In the genomic region with DNA sequence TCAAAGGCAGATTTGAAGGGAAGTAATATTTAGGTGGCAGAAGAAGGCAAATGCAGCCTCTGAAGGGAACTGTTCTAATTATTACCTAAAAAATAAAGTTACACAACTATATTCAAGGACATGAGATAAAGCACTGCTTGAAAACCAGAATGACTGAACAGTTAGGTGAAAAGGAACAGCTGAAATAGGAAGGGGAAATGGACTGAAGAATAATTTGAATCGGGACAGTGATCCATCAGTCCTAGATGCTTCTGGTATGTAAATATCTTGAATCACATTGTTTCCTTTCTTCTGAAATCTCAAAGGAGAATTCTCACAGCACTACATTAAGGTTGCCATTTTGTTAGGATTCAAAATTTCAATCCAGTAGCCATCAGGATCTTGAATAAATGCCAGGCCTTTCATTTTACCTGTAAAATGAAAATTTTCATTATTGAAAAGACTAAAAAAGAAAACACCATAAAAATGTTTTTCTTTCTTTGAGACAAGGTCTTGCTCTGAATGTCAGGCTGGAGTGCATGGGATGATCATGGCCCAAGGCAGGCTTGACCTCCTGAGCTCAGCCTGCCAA, we compare ENCODE assay signal across 21 cellular contexts. TPM values are rescaled to one million over a fixed set of nuclear protein-coding genes. Genes with fewer than 3 reads are reported as not detected.
A peak's percentile ranks its signal among the peaks of the same experiment; 100 is the strongest.
DNase-seq lines count a peak whose midpoint lies in the region; ATAC-seq, FAIRE-seq and TF ChIP-seq lines count a peak whose summit lies in the region.
"Had no signal": no experiment of that assay in that cellular context is flagged by ENCODE, and none has a peak within 500 bp of the region (broad histone marks: within the 10 kb centered on the region; RNA-seq: fewer than 3 reads in every experiment).

No MANE protein-coding gene starts in this region.

- peaks cover 7 to 59% (median 19%) of the 10 kb centered on the region in 3 donors for H3K36me3 Mint-ChIP-seq in CD8-positive, alpha-beta memory T cell

- peak overlapping the region; percentile 36 for H3K4me2 ChIP-seq in GM12878 (ENCODE audit: control insufficient read depth, insufficient read depth)

- no peak overlapping the region for H2AFZ ChIP-seq in GM12878 (ENCODE audit: control insufficient read depth, low read depth, low read length)

- DNase-seq in GM12892 (ENCODE audit: insufficient read length) (no peak), GM12878 (ENCODE audit: low read depth, low spot score) (no peak), sciatic nerve (ENCODE audit: low spot score) (no peak), GF-D8 (lab: John Stamatoyannopoulos, UW) (no peak), NCI-H345 (lab: John Stamatoyannopoulos, UW) (no peak)
- DNase-seq in CD8-positive, alpha-beta memory T cell: no peak
- DNase-seq in activated CD4-positive, alpha-beta T cell treated with anti-CD3 and anti-CD28 coated beads for 48 hours: no peak
- DNase-seq: activated CD4-positive, alpha-beta T cell treated with anti-CD3 and anti-CD28 coated beads for 36 hours; activated naive CD4-positive, alpha-beta T cell; COR-L47; DND-41; endodermal cell; HFFc6; NCI-H2171; OCI-M1; psoas muscle; SW 1271 had no signal

- ATAC-seq in GM21447 (IDR thresholded peaks at IDR 0.05; ENCODE audit: unreplicated experiment) (peak; percentile 37), GM12878 (no peak; the same call in 2 of the 3 replicates), sciatic nerve (peak; percentile 17)
- ATAC-seq: activated CD4-positive, alpha-beta T cell treated with anti-CD3 and anti-CD28 coated beads for 36 hours; psoas muscle; Right ventricle myocardium inferior had no signal

- no peak for TF ChIP-seq RAD21 in GM12878 (IDR thresholded peaks at IDR 0.05; ENCODE audit: insufficient read depth, low read depth, low read length)

- TF ChIP-seq EP300 in GM12878 (IDR thresholded peaks at IDR 0.05; ENCODE audit: borderline replicate concordance in 1 of 2, control insufficient read depth in 1 of 2, low read depth in 2 of 2, low read length in 2 of 2): no peak

- H3K4me3 ChIP-seq in GM12878: no peak overlapping the region
- no peak overlapping the region for H3K4me3 ChIP-seq in CD8-positive, alpha-beta memory T cell (ENCODE audit: low read length)
- H3K4me3 ChIP-seq: psoas muscle had no signal

- in situ Hi-C loops in GM12878 (cut with MboI): no loop called here

- no TSS peak for BruUV-seq in GM12878 (replicated peaks; lab: Mats Ljungman, UMichigan)

- peaks cover 32% of the 10 kb centered on the region for H3K4me1 ChIP-seq in GM12878 (ENCODE audit: control insufficient read depth, insufficient read depth, low read length)
- H3K4me1 ChIP-seq in CD8-positive, alpha-beta memory T cell (ENCODE audit: insufficient read depth, low read length): peaks cover 9% of the 10 kb centered on the region
- H3K4me1 ChIP-seq: psoas muscle had no signal

- intact Hi-C loops in GM12878 (cut with micrococcal nuclease; ENCODE audit: unreplicated experiment) (loop anchor here (10.0 kb wide), 2 partner anchors 642 to 982 kb away; a partner anchor contains a TSS), sciatic nerve (cut with DNase I) (no loop called here)

- peak overlapping the region in 1 of 8 donors; percentile 5 for H3K27ac Mint-ChIP-seq in CD8-positive, alpha-beta memory T cell
- H3K27ac Mint-ChIP-seq: endodermal cell, HFFc6 had no signal

- H3K9me3 Mint-ChIP-seq in CD8-positive, alpha-beta memory T cell: no peaks in the 10 kb centered on the region
- H3K9me3 Mint-ChIP-seq: HFFc6 had no signal

- WGBS in GM12878 (ENCODE audit: insufficient coverage, insufficient replicate concordance, low lambda C conversion rate, missing lambda C conversion rate): 0% methylated on average over 1 of the region's 1 CpG

- H3K79me2 ChIP-seq in GM12878 (ENCODE audit: control insufficient read depth, insufficient read depth, low read length): no peaks in the 10 kb centered on the region

- peaks cover 7 to 17% (median 8%) of the 10 kb centered on the region in 3 donors for H3K4me1 Mint-ChIP-seq in CD8-positive, alpha-beta memory T cell

- SMC1A ChIA-PET in GM12878 (lab: Charles Lee; ENCODE audit: uncharacterized antibody, unreplicated experiment): interaction anchor here (1.3 to 2.8 kb wide), 4 partner anchors 7 to 642 kb away, joined by 4 to 14 read pairs (median 8); no protein-coding TSS in a partner anchor

- RAD21 ChIA-PET in GM12878 (lab: Charles Lee; ENCODE audit: unreplicated experiment): interaction anchor here (1.0 to 2.1 kb wide), 2 partner anchors 11 to 106 kb away, joined by 4 read pairs; no protein-coding TSS in a partner anchor

- H3K27ac ChIP-seq in GM12878 (ENCODE audit: control insufficient read depth, insufficient read depth): peak overlapping the region; percentile 57
- no peak overlapping the region for H3K27ac ChIP-seq in CD8-positive, alpha-beta memory T cell (ENCODE audit: low read depth, low read length)
- H3K27ac ChIP-seq: psoas muscle had no signal

- H4K20me1 ChIP-seq in GM12878 (ENCODE audit: control insufficient read depth, insufficient read depth): no peaks in the 10 kb centered on the region

- no peak overlapping the region for H3K4me3 Mint-ChIP-seq in CD8-positive, alpha-beta memory T cell
- H3K4me3 Mint-ChIP-seq: activated CD4-positive, alpha-beta T cell treated with anti-CD3 and anti-CD28 coated beads for 36 hours; endodermal cell; HFFc6 had no signal

- H3K27me3 Mint-ChIP-seq in CD8-positive, alpha-beta memory T cell: no peaks in the 10 kb centered on the region
- H3K27me3 Mint-ChIP-seq: activated CD4-positive, alpha-beta T cell treated with anti-CD3 and anti-CD28 coated beads for 36 hours had no signal

- no peaks in the 10 kb centered on the region for H3K27me3 ChIP-seq in GM12878 (replicated peaks in 1 of 2; ENCODE audit: control insufficient read depth in 2 of 2, insufficient read depth in 2 of 2, low read length in 1 of 2)
- no peaks in the 10 kb centered on the region for H3K27me3 ChIP-seq in CD8-positive, alpha-beta memory T cell (ENCODE audit: insufficient read depth, low read length, poor library complexity, severe bottlenecking)

- no peaks in the 10 kb centered on the region; the same call in 2 of the 3 replicates for H3K9me3 ChIP-seq in GM12878 (replicated peaks; ENCODE audit: control insufficient read depth, insufficient read depth, low read length)
- no peaks in the 10 kb centered on the region for H3K9me3 ChIP-seq in CD8-positive, alpha-beta memory T cell (ENCODE audit: low read length)
- H3K9me3 ChIP-seq: psoas muscle had no signal

- TF ChIP-seq CTCF in GM12878 (IDR thresholded peaks at IDR 0.05 in 2 of 3, conservative IDR thresholded peaks at IDR 0.05 in 1 of 3; ENCODE audit: control insufficient read depth in 2 of 3, extremely low read depth in 1 of 3, insufficient read depth in 1 of 3, low read depth in 3 of 3, low read length in 3 of 3): no peak

- H3K9ac ChIP-seq in GM12878 (ENCODE audit: control insufficient read depth, insufficient read depth, low read length): no peak overlapping the region

- H3K36me3 ChIP-seq in GM12878 (ENCODE audit: control insufficient read depth in 2 of 2, insufficient read depth in 2 of 2, low read length in 1 of 2): peaks cover 2 to 18% of the 10 kb centered on the region in 2 experiments; a peak in 3 of 4 replicates
- peaks cover 7% of the 10 kb centered on the region for H3K36me3 ChIP-seq in CD8-positive, alpha-beta memory T cell (ENCODE audit: insufficient read depth, low read length)

- CTCF ChIA-PET in GM12878 (lab: Yijun Ruan, JAX): interaction anchor here (1.0 to 1.4 kb wide), 4 partner anchors 9 to 97 kb away, joined by 3 to 4 read pairs (median 4); no protein-coding TSS in a partner anchor
- CTCF ChIA-PET in CD8-positive, alpha-beta memory T cell (lab: Charles Lee): no interaction called here

- no peak for TF ChIP-seq POLR2A in GM12892 (IDR thresholded peaks at IDR 0.05; ENCODE audit: low read depth, low read length)
- no peak for TF ChIP-seq POLR2A in GM12878 (IDR thresholded peaks at IDR 0.05; ENCODE audit: low read depth, low read length)

- FAIRE-seq in GM12892 (lab: Jason Lieb, UNC): peak; percentile 56
- no peak for FAIRE-seq in GM12878 (lab: Jason Lieb, UNC)
- FAIRE-seq: TTC549, urothelium cell line had no signal

- POLR2A ChIA-PET in GM12878 (lab: Charles Lee): interaction anchor here (1.3 to 2.1 kb wide), 2 partner anchors 11 to 12 kb away, joined by 3 to 5 read pairs; no protein-coding TSS in a partner anchor
- POLR2A ChIA-PET in CD8-positive, alpha-beta memory T cell (lab: Charles Lee): interaction anchor here (0.7 kb wide), 1 partner anchor 38 kb away, joined by 3 read pairs; a partner anchor contains a TSS

RNA-seq across cellular contexts. Expression of a gene that starts 25.9 kb away (rescaled TPM):
- polyA plus RNA-seq in GM12892 (2012; ENCODE audit: missing spikeins): 171 TPM
- 24.1 and 24.9 TPM in 2 replicates for total RNA-seq in GM12878 (2013; cell fraction: nucleolus; rRNA removed)
- total RNA-seq in GM12878 (2014; rRNA removed) (151 and 203 TPM in 2 replicates), GM12878 (2014; rRNA removed; fragmentation: Illumina TruSeq; extraction: Trizol) (166 and 174 TPM in 2 replicates), GM12878 (2021) (108 and 110 TPM in 2 replicates), sciatic nerve (60.3 TPM)
- 42.7 TPM for polyA plus RNA-seq in GM12878 (2011; ENCODE audit: low read depth)
- polyA plus RNA-seq in GM12878 (2011; rRNA removed) (148 and 215 TPM in 2 replicates), GM12878 (2014; fragmentation: Illumina TruSeq; extraction: Trizol) (190 and 242 TPM in 2 replicates), GM12878 (2014; fragmentation: Nextera tagmentation; extraction: Ambion mirVana) (100 to 1,000 TPM; 105 to 133 TPM), GM12878 (2014; rRNA removed) (116 and 141 TPM in 2 replicates), GM12878 (2016; fragmentation: Nextera tagmentation; extraction: Ambion mirVana) (100 to 1,000 TPM; 207 to 227 TPM)
- 52.7 and 61.1 TPM in 2 replicates for polyA plus RNA-seq in GM12878 (2011; cell fraction: cytosol; rRNA removed)
- polyA plus RNA-seq in GM12878 (2011; cell fraction: nucleus; rRNA removed): 31.3 and 31.4 TPM in 2 replicates
- polyA plus RNA-seq in GM12878 (2012): 68.3 and 89.5 TPM in 2 replicates
- 35.1 and 45.9 TPM in 2 replicates for polyA minus RNA-seq in GM12878 (2011; rRNA and poly(A)+ RNA removed)
- polyA minus RNA-seq in GM12878 (2011; cell fraction: cytosol; rRNA and poly(A)+ RNA removed): 21.7 and 27.4 TPM in 2 replicates
- 6.3 and 8.4 TPM in 2 replicates for polyA minus RNA-seq in GM12878 (2011; cell fraction: nucleus; rRNA and poly(A)+ RNA removed)
- total RNA-seq in CD8-positive, alpha-beta memory T cell: 100 to 1,000 TPM; 153 to 157 TPM
- 98.9 TPM for polyA plus RNA-seq in CD8-positive, alpha-beta memory T cell

RNA-seq across cellular contexts. Expression of a gene that starts 37.3 kb away (rescaled TPM):
- polyA plus RNA-seq in GM12892 (2012; ENCODE audit: missing spikeins): 3.6 TPM
- 51.4 and 52.9 TPM in 2 replicates for total RNA-seq in GM12878 (2013; cell fraction: nucleolus; rRNA removed)
- 5.1 and 5.3 TPM in 2 replicates for total RNA-seq in GM12878 (2014; rRNA removed)
- total RNA-seq in GM12878 (2014; rRNA removed; fragmentation: Illumina TruSeq; extraction: Trizol): 4.7 and 5.0 TPM in 2 replicates
- 8.6 and 9.6 TPM in 2 replicates for total RNA-seq in GM12878 (2021)
- polyA plus RNA-seq in GM12878 (2011; ENCODE audit: low read depth): 2.3 TPM
- 4.5 and 4.6 TPM in 2 replicates for polyA plus RNA-seq in GM12878 (2011; rRNA removed)
- 2.5 and 2.7 TPM in 2 replicates for polyA plus RNA-seq in GM12878 (2011; cell fraction: cytosol; rRNA removed)
- polyA plus RNA-seq in GM12878 (2011; cell fraction: nucleus; rRNA removed): 5.2 and 6.3 TPM in 2 replicates
- polyA plus RNA-seq in GM12878 (2012): 2.4 and 2.8 TPM in 2 replicates
- polyA plus RNA-seq in GM12878 (2014; fragmentation: Illumina TruSeq; extraction: Trizol): 4.1 and 6.0 TPM in 2 replicates
- polyA plus RNA-seq in GM12878 (2014; fragmentation: Nextera tagmentation; extraction: Ambion mirVana): under 1 TPM; 0.22 to 0.55 TPM
- 3.4 and 3.7 TPM in 2 replicates for polyA plus RNA-seq in GM12878 (2014; rRNA removed)
- polyA plus RNA-seq in GM12878 (2016; fragmentation: Nextera tagmentation; extraction: Ambion mirVana): 1 to 10 TPM; 6.9 to 7.5 TPM
- polyA minus RNA-seq in GM12878 (2011; rRNA and poly(A)+ RNA removed): 19.9 and 34.1 TPM in 2 replicates
- 2.0 and 4.7 TPM in 2 replicates for polyA minus RNA-seq in GM12878 (2011; cell fraction: cytosol; rRNA and poly(A)+ RNA removed)
- polyA minus RNA-seq in GM12878 (2011; cell fraction: nucleus; rRNA and poly(A)+ RNA removed): 27.6 and 35.2 TPM in 2 replicates
- total RNA-seq in sciatic nerve: 22.4 TPM
- 10 to 100 TPM; 12.2 to 14.9 TPM for total RNA-seq in CD8-positive, alpha-beta memory T cell
- polyA plus RNA-seq in CD8-positive, alpha-beta memory T cell: 17.7 TPM

RNA-seq across cellular contexts. Expression of a gene that starts 38.1 kb away (rescaled TPM):
- polyA plus RNA-seq in GM12892 (2012; ENCODE audit: missing spikeins): 1.5 TPM
- total RNA-seq in GM12878 (2013; cell fraction: nucleolus; rRNA removed): 0.02 and 0.10 TPM in 2 replicates
- total RNA-seq in GM12878 (2014; rRNA removed) (0.11 and 0.34 TPM in 2 replicates), GM12878 (2014; rRNA removed; fragmentation: Illumina TruSeq; extraction: Trizol) (0.18 and 0.31 TPM in 2 replicates), GM12878 (2021) (0.11 and 0.21 TPM in 2 replicates), sciatic nerve (0.13 TPM)
- 0.08 TPM for polyA plus RNA-seq in GM12878 (2011; ENCODE audit: low read depth)
- polyA plus RNA-seq in GM12878 (2011; rRNA removed) (not detected in 2 replicates), GM12878 (2014; fragmentation: Illumina TruSeq; extraction: Trizol) (0.10 and 0.14 TPM in 2 replicates), GM12878 (2014; fragmentation: Nextera tagmentation; extraction: Ambion mirVana) (under 1 TPM; 0.02 to 0.04 TPM), GM12878 (2014; rRNA removed) (0.05 TPM in 2 replicates), GM12878 (2016; fragmentation: Nextera tagmentation; extraction: Ambion mirVana) (not detected)
- polyA plus RNA-seq in GM12878 (2011; cell fraction: cytosol; rRNA removed): not detected in 2 replicates
- not detected in 2 replicates for polyA plus RNA-seq in GM12878 (2011; cell fraction: nucleus; rRNA removed)
- polyA plus RNA-seq in GM12878 (2012): 0.14 and 0.65 TPM in 2 replicates
- not detected in 2 replicates for polyA minus RNA-seq in GM12878 (2011; rRNA and poly(A)+ RNA removed)
- polyA minus RNA-seq in GM12878 (2011; cell fraction: cytosol; rRNA and poly(A)+ RNA removed): not detected in 2 replicates
- not detected in 2 replicates for polyA minus RNA-seq in GM12878 (2011; cell fraction: nucleus; rRNA and poly(A)+ RNA removed)
- total RNA-seq in CD8-positive, alpha-beta memory T cell: under 1 TPM; 0.11 to 0.20 TPM
- polyA plus RNA-seq in CD8-positive, alpha-beta memory T cell: not detected
- total RNA-seq: endodermal cell, HFFc6, Right ventricle myocardium inferior had no signal
- polyA plus RNA-seq: psoas muscle had no signal
